In genomic region chr3:141095546-141095937, GRCh38 we compare ENCODE assay signal across 22 cellular contexts. TPM values are rescaled to one million over a fixed set of nuclear protein-coding genes. Genes with fewer than 3 reads are reported as not detected.
DNase-seq lines count a peak whose midpoint lies in the region; TF ChIP-seq lines count a peak whose summit lies in the region.
"Had no signal": no experiment of that assay in that cellular context is flagged by ENCODE, and none has a peak within 500 bp of the region (broad histone marks: within the 10 kb centered on the region; RNA-seq: fewer than 3 reads in every experiment).

No MANE protein-coding gene starts in this region.

- DNase-seq in adipocyte (ENCODE audit: low read depth): no peak
- no peak for DNase-seq in glutamatergic neuron
- DNase-seq in NCI-H2107 (lab: John Stamatoyannopoulos, UW): no peak
- DNase-seq in EL: no peak
- no peak for DNase-seq in DMS 273 treated with DMSO at 0.1 percent for 48 hours (lab: John Stamatoyannopoulos, UW)
- DNase-seq in KG1 (lab: John Stamatoyannopoulos, UW): no peak
- DNase-seq: activated CD4-positive, CD25-positive, alpha-beta regulatory T cell treated with anti-CD3 and anti-CD28 coated beads, Interleukin-2, amount 50 U/mL, for 72 hours; activated CD8-positive, alpha-beta T cell treated with anti-CD3 and anti-CD28 coated beads, Interleukin-2, amount 10 ng/mL, durations not matched to agents 7 days and 5 days; activated T-cell treated with anti-CD3 and anti-CD28 coated beads, Interleukin-2, amount 50 U/mL, for 24 hours; CD4-positive, CD25-positive, alpha-beta regulatory T cell; cortex of kidney; GDM1; mammary epithelial cell; MG63 had no signal

- H3K4me3 Mint-ChIP-seq in glutamatergic neuron (ENCODE audit: unreplicated experiment): peak overlapping the region; percentile 41
- H3K4me3 Mint-ChIP-seq in nephron: peak overlapping the region in 1 of 3 experiments; percentile 81
- H3K4me3 Mint-ChIP-seq: activated CD8-positive, alpha-beta T cell treated with anti-CD3 and anti-CD28 coated beads, Interleukin-2, amount 10 ng/mL, durations not matched to agents 7 days and 5 days; activated naive CD4-positive, alpha-beta T cell treated with anti-CD3 and anti-CD28 coated beads, Interleukin-2, amount 50 U/mL, for 24 hours; activated T-cell treated with anti-CD3 and anti-CD28 coated beads, Interleukin-2, amount 50 U/mL, for 24 hours; CD4-positive, CD25-positive, alpha-beta regulatory T cell; IgD-negative memory B cell had no signal

- H3K4me1 Mint-ChIP-seq in glutamatergic neuron (ENCODE audit: low read depth, unreplicated experiment): peaks cover 47% of the 10 kb centered on the region
- peaks cover 67% of the 10 kb centered on the region for H3K4me1 Mint-ChIP-seq in nephron
- H3K4me1 Mint-ChIP-seq: activated naive CD4-positive, alpha-beta T cell treated with anti-CD3 and anti-CD28 coated beads, Interleukin-2, amount 50 U/mL, for 24 hours; CD4-positive, CD25-positive, alpha-beta regulatory T cell; IgD-negative memory B cell had no signal

- H3K4me1 ChIP-seq in adipocyte (ENCODE audit: control insufficient read depth, insufficient read depth, low read length) (peaks cover 6% of the 10 kb centered on the region), skeletal muscle tissue (ENCODE audit: control insufficient read depth in 3 of 3, insufficient read depth in 3 of 3, low read length in 3 of 3) (peaks cover 46 to 64% (median 50%) of the 10 kb centered on the region in 3 donors)

- no peaks in the 10 kb centered on the region for H3K36me3 ChIP-seq in adipocyte (ENCODE audit: control insufficient read depth, insufficient read depth, low read length, severe bottlenecking)
- no peaks in the 10 kb centered on the region for H3K36me3 ChIP-seq in skeletal muscle tissue (ENCODE audit: control insufficient read depth in 3 of 3, insufficient read depth in 3 of 3, low read length in 3 of 3)
- H3K36me3 ChIP-seq: MG63, neutrophil had no signal

- H3K36me3 Mint-ChIP-seq in glutamatergic neuron (ENCODE audit: unreplicated experiment): peaks cover 7% of the 10 kb centered on the region
- H3K36me3 Mint-ChIP-seq in nephron (ENCODE audit: low read depth): peaks cover 15% of the 10 kb centered on the region
- H3K36me3 Mint-ChIP-seq: CD4-positive, CD25-positive, alpha-beta regulatory T cell had no signal

- H3K9me3 ChIP-seq in adipocyte (ENCODE audit: control insufficient read depth, low read length): peaks cover 8% of the 10 kb centered on the region
- no peaks in the 10 kb centered on the region for H3K9me3 ChIP-seq in skeletal muscle tissue (ENCODE audit: control insufficient read depth in 3 of 3, low read length in 3 of 3)
- H3K9me3 ChIP-seq: MG63, neutrophil had no signal

- H3K9me3 Mint-ChIP-seq in glutamatergic neuron (ENCODE audit: unreplicated experiment) (peaks cover 14% of the 10 kb centered on the region), nephron (peaks cover 2% of the 10 kb centered on the region)
- H3K9me3 Mint-ChIP-seq: activated naive CD4-positive, alpha-beta T cell treated with anti-CD3 and anti-CD28 coated beads, Interleukin-2, amount 50 U/mL, for 24 hours; activated T-cell treated with anti-CD3 and anti-CD28 coated beads, Interleukin-2, amount 50 U/mL, for 24 hours had no signal

- H3K27me3 Mint-ChIP-seq in glutamatergic neuron (ENCODE audit: unreplicated experiment): no peaks in the 10 kb centered on the region
- H3K27me3 Mint-ChIP-seq in nephron (ENCODE audit: low read depth): no peaks in the 10 kb centered on the region
- H3K27me3 Mint-ChIP-seq: activated naive CD4-positive, alpha-beta T cell treated with anti-CD3 and anti-CD28 coated beads, Interleukin-2, amount 50 U/mL, for 24 hours; activated T-cell treated with anti-CD3 and anti-CD28 coated beads, Interleukin-2, amount 50 U/mL, for 24 hours; IgD-negative memory B cell had no signal

- H3K9ac ChIP-seq in adipocyte (ENCODE audit: low read length) (no peak overlapping the region), skeletal muscle tissue (ENCODE audit: low read depth in 1 of 3, low read length in 3 of 3) (peak overlapping the region in 2 of 3 donors; percentile 10 to 58)

- H3K27ac Mint-ChIP-seq in glutamatergic neuron (ENCODE audit: unreplicated experiment): peak overlapping the region; percentile 94
- peak overlapping the region; percentile 85 to 93 (median 91) for H3K27ac Mint-ChIP-seq in nephron
- H3K27ac Mint-ChIP-seq: activated CD8-positive, alpha-beta T cell treated with anti-CD3 and anti-CD28 coated beads, Interleukin-2, amount 10 ng/mL, durations not matched to agents 7 days and 5 days; activated naive CD4-positive, alpha-beta T cell treated with anti-CD3 and anti-CD28 coated beads, Interleukin-2, amount 50 U/mL, for 24 hours; activated T-cell treated with anti-CD3 and anti-CD28 coated beads, Interleukin-2, amount 50 U/mL, for 24 hours; CD4-positive, CD25-positive, alpha-beta regulatory T cell; IgD-negative memory B cell had no signal

- H3K4me3 ChIP-seq in adipocyte (ENCODE audit: low read length) (peak overlapping the region; percentile 46), skeletal muscle tissue (ENCODE audit: low read length in 3 of 3) (peak overlapping the region in 2 of 3 donors; percentile 3 to 72)
- H3K4me3 ChIP-seq: hepatocyte, MG63 had no signal

- TF ChIP-seq CTCF in glutamatergic neuron (IDR thresholded peaks at IDR 0.05; ENCODE audit: partially characterized antibody, unreplicated experiment) (no peak), nephron (IDR thresholded peaks at IDR 0.05; ENCODE audit: unreplicated experiment in 3 of 3) (no peak)

- H3K27me3 ChIP-seq in adipocyte (replicated peaks; ENCODE audit: control insufficient read depth, insufficient read depth, low read length) (peaks cover 58% of the 10 kb centered on the region), skeletal muscle tissue (ENCODE audit: control insufficient read depth in 3 of 3, insufficient read depth in 3 of 3, low read length in 3 of 3) (no peaks in the 10 kb centered on the region)
- H3K27me3 ChIP-seq: hepatocyte, MG63, neutrophil had no signal

- H3K27ac ChIP-seq in skeletal muscle tissue (ENCODE audit: low read depth, low read length): peak overlapping the region; percentile 73
- H3K27ac ChIP-seq: hepatocyte, HL-60, neutrophil, RWPE1 had no signal

RNA-seq across cellular contexts. Expression of gene SPSB4, which starts 44.4 kb away (rescaled TPM):
- 98.4 TPM for total RNA-seq in glutamatergic neuron (ENCODE audit: unreplicated experiment)
- total RNA-seq in skeletal muscle tissue: 12.0 TPM
- total RNA-seq: activated CD8-positive, alpha-beta T cell treated with anti-CD3 and anti-CD28 coated beads, Interleukin-2, amount 10 ng/mL, durations not matched to agents 7 days and 5 days; CD4-positive, CD25-positive, alpha-beta regulatory T cell; mammary epithelial cell had no signal
